In genomic region chr9:128007566-128008138, GRCh38 we compare ENCODE assay signal across 8 cellular contexts. TPM values are rescaled to one million over a fixed set of nuclear protein-coding genes. Genes with fewer than 3 reads are reported as not detected.
DNase-seq lines count a peak whose midpoint lies in the region; ATAC-seq and TF ChIP-seq lines count a peak whose summit lies in the region.

No MANE protein-coding gene starts in this region.

- no peaks in the 10 kb centered on the region for H3K36me3 ChIP-seq in body of pancreas (replicated peaks in 1 of 2; ENCODE audit: insufficient read depth in 1 of 2, low read depth in 2 of 2)

- TF ChIP-seq CTCF in body of pancreas (IDR thresholded peaks at IDR 0.05) (no peak), lower leg skin (IDR thresholded peaks at IDR 0.05) (no peak)

- H3K4me3 ChIP-seq in body of pancreas = no peak overlapping the region
- H3K4me3 ChIP-seq in lower leg skin (ENCODE audit: low read depth, poor library complexity, severe bottlenecking) = no peak overlapping the region

- DNase-seq in Right ventricle myocardium inferior (ENCODE audit: missing footprints) (peak; percentile 79), cardiac septum (ENCODE audit: low spot score) (no peak), Kasumi-1 (lab: John Stamatoyannopoulos, UW) (peak; percentile 90 to 92), UCSD-AML1 (lab: John Stamatoyannopoulos, UW; ENCODE audit: unreplicated experiment) (peak; percentile 79), body of pancreas (peak in 3 of 4 donors; percentile 35 to 82 (median 57)), lower leg skin (ENCODE audit: low spot score in 2 of 2) (peak; percentile 65 to 88), NCI-H446 treated with DMSO at 0.1 percent for 48 hours (lab: John Stamatoyannopoulos, UW) (no peak)
- peak; percentile 75 to 77 for DNase-seq in stimulated activated CD8-positive, alpha-beta memory T cell treated with anti-CD3 and anti-CD28 coated beads, Interleukin-15, amount 100 ng/mL, for 48 hours (ENCODE audit: low read depth in 2 of 2)

- intact Hi-C loops in Right ventricle myocardium inferior (cut with DNase I) = no loop called here
- intact Hi-C loops in cardiac septum (cut with DNase I) = no loop called here
- intact Hi-C loops in body of pancreas (cut with DNase I) = loop anchor here (10.0 kb wide), 1 partner anchor 263 kb away; no protein-coding TSS in a partner anchor
- intact Hi-C loops in lower leg skin (cut with DNase I; ENCODE audit: low total_unique reads) = no loop called here

- no peaks in the 10 kb centered on the region for H3K27me3 ChIP-seq in body of pancreas

- ATAC-seq in Right ventricle myocardium inferior (no peak), body of pancreas (peak; percentile 60)

- peaks cover 12% of the 10 kb centered on the region for H3K4me1 ChIP-seq in body of pancreas

- WGBS in body of pancreas, 2 donors = 59 to 65% methylated on average over 7 to 10 of the region's 10 CpGs
- WGBS in lower leg skin, 2 donors = 45 to 61% methylated on average over 10 of the region's 10 CpGs

- no peak for TF ChIP-seq POLR2A in body of pancreas (IDR thresholded peaks at IDR 0.05)
- no peak for TF ChIP-seq POLR2A in lower leg skin (IDR thresholded peaks at IDR 0.05)

- H3K27ac ChIP-seq in body of pancreas = peak overlapping the region in 3 of 4 donors; percentile 30 to 65 (median 62)

- no peaks in the 10 kb centered on the region for H3K9me3 ChIP-seq in body of pancreas

RNA-seq across cellular contexts. Expression of gene EEIG1, which starts 26.9 kb away (rescaled TPM):
- total RNA-seq in Right ventricle myocardium inferior = 25.3 TPM
- total RNA-seq in cardiac septum = 24.1 TPM
- 10 to 100 TPM; 41.9 to 42.0 TPM for total RNA-seq in body of pancreas
- 10 to 100 TPM; 33.0 to 81.3 (median 48.9) TPM for total RNA-seq in lower leg skin

RNA-seq across cellular contexts. Expression of gene NAIF1, which starts 59.5 kb away (rescaled TPM):
- total RNA-seq in Right ventricle myocardium inferior (5.1 TPM), cardiac septum (6.2 TPM), body of pancreas (1 to 10 TPM; 1.3 to 4.9 TPM), lower leg skin (10 to 100 TPM in 1 of 4 donors, 1 to 10 TPM in 3; 8.6 to 10.8 (median 9.6) TPM)

Comparison
In these comparisons a context has a peak if more than half of its experiments do, and no peak if none do; other contexts are left out.
1. DNase-seq: peak in Right ventricle myocardium inferior (single experiment), Kasumi-1 (2 of 2), UCSD-AML1 (single experiment), body of pancreas (3 of 4), lower leg skin (2 of 2) and stimulated activated CD8-positive, alpha-beta memory T cell treated with anti-CD3 and anti-CD28 coated beads, Interleukin-15, amount 100 ng/mL, for 48 hours (2 of 2); none in cardiac septum (single experiment) and NCI-H446 treated with DMSO at 0.1 percent for 48 hours (single experiment).